Comparison of ENCODE assay signal across 7 cellular contexts in genomic region chr14:64540208-64541202, GRCh38. TPM values are rescaled to one million over a fixed set of nuclear protein-coding genes. Genes with fewer than 3 reads are reported as not detected.
DNase-seq lines count a peak whose midpoint lies in the region; ATAC-seq, FAIRE-seq and TF ChIP-seq lines count a peak whose summit lies in the region.

HSPA2 (plus strand) TSS chr14:64540741; CDS start chr14:64540850, 109 bp downstream.

- intact Hi-C loops in kidney (cut with DNase I): no loop called here

- H3K4me1 ChIP-seq in kidney (ENCODE audit: control insufficient read depth in 1 of 2, insufficient read depth in 1 of 2, low read depth in 1 of 2, low read length in 2 of 2): peaks cover 0 to 6% of the 10 kb centered on the region in 2 donors

- peaks cover 2% of the 10 kb centered on the region for H3K9me3 Mint-ChIP-seq in chondrocyte (ENCODE audit: low read depth)

- H3K27ac Mint-ChIP-seq in chondrocyte (ENCODE audit: unreplicated experiment): peak within 1 kb of the TSS; percentile 96

- peak; percentile 79 for DNase-seq in NCI-H2227 (lab: John Stamatoyannopoulos, UW; ENCODE audit: unreplicated experiment)
- peak; percentile 87 for DNase-seq in activated CD4-positive, alpha-beta T cell treated with anti-CD3 and anti-CD28 coated beads for 1 hour
- DNase-seq in chondrocyte (ENCODE audit: low spot score): peak; percentile 98
- peak; percentile 100 for DNase-seq in kidney
- DNase-seq in stimulated activated CD4-positive, alpha-beta T cell treated with anti-CD3 and anti-CD28 coated beads, Interleukin-15, amount 100 ng/mL, for 24 hours: peak; percentile 97

- H3K4me3 ChIP-seq in kidney (ENCODE audit: low read length in 2 of 2): peak within 1 kb of the TSS; percentile 76 to 80

- H3K9me3 ChIP-seq in kidney (ENCODE audit: control insufficient read depth in 1 of 2, low read length in 2 of 2): peaks cover 0 to 5% of the 10 kb centered on the region in 2 donors

- H3K4me3 Mint-ChIP-seq in chondrocyte (ENCODE audit: unreplicated experiment): peak within 1 kb of the TSS; percentile 91

- FAIRE-seq in kidney (lab: Jason Lieb, UNC): peak; percentile 99

- peak; percentile 88 for ATAC-seq in GM18519 (IDR thresholded peaks at IDR 0.05; ENCODE audit: low FRiP score, unreplicated experiment)
- peak; percentile 87 for ATAC-seq in HG03060 (IDR thresholded peaks at IDR 0.05; ENCODE audit: low read depth, unreplicated experiment)

- peak; percentile 86 for TF ChIP-seq CTCF in chondrocyte (IDR thresholded peaks at IDR 0.05)
- TF ChIP-seq CTCF in kidney (IDR thresholded peaks at IDR 0.05; ENCODE audit: borderline replicate concordance, extremely low read depth, insufficient read depth): peak; percentile 86

- no peaks in the 10 kb centered on the region for H3K27me3 Mint-ChIP-seq in chondrocyte (ENCODE audit: low read depth)

- peaks cover 31% of the 10 kb centered on the region for H3K4me1 Mint-ChIP-seq in chondrocyte (ENCODE audit: low read depth)

- no peaks in the 10 kb centered on the region for H3K36me3 Mint-ChIP-seq in chondrocyte (ENCODE audit: low read depth)

- no peaks in the 10 kb centered on the region for H3K36me3 ChIP-seq in kidney (ENCODE audit: control insufficient read depth in 1 of 2, insufficient read depth in 2 of 2, low read length in 2 of 2)

- H3K9ac ChIP-seq in kidney (ENCODE audit: low read length in 2 of 2): peak within 1 kb of the TSS; percentile 37 to 77

- peak within 1 kb of the TSS; percentile 79 to 83 for H3K27ac ChIP-seq in kidney (ENCODE audit: low read depth in 2 of 2, low read length in 2 of 2)

RNA-seq across cellular contexts. Expression of gene HSPA2, which starts in this region (rescaled TPM):
- total RNA-seq in chondrocyte (1.2 to 3.2 TPM (median 1.7 TPM) in 3 replicates), kidney (41.9 TPM)
- 56.2 TPM for polyA plus RNA-seq in kidney (ENCODE audit: insufficient read depth, low read depth, low replicate concordance)

Comparison
In these comparisons a context has a peak if more than half of its experiments do, and no peak if none do; other contexts are left out.
1. Peak in every context shown above with its lines: DNase-seq, ATAC-seq, H3K4me3 ChIP-seq and H3K27ac ChIP-seq.
2. RNA of gene HSPA2 (total RNA-seq): 41.9 TPM in kidney (single experiment); 1.2 to 3.2 TPM in chondrocyte; every median in the first group is over 10 times any median in the second.